11 cellular contexts compared by ENCODE assay signal in the genomic region with DNA sequence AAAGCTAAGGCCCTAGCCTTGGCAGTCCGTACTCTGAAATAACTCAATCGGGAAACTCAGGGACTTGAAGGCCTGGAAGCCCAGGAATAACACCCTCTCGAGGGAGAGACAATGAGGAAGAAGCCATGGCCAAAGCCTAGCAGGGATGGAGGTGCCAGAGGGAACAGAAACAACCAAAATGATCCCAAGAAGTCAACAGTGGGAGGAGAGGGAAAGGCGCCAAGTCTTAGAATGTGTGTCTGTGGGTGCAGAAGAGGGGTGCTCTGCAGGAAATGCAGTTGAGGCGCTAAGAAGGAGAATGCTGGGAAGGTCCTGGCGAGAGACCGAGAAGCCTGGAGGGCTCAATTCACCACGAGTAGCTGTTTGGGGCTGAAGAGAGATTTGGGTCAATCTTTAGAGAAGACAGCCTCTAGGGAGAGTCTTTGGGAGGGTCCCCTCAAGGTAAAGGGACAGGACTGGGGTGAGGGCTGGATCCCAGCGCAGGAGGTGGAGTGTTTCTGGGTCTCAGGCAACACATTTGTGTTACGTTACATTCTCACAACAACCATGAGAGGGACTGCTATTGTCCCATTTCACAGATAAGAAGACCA. TPM values are rescaled to one million over a fixed set of nuclear protein-coding genes. Genes with fewer than 3 reads are reported as not detected.
DNase-seq lines count a peak whose midpoint lies in the region; ATAC-seq, FAIRE-seq and TF ChIP-seq lines count a peak whose summit lies in the region.
"Had no signal": no experiment of that assay in that cellular context is flagged by ENCODE, and none has a peak within 500 bp of the region (broad histone marks: within the 10 kb centered on the region; RNA-seq: fewer than 3 reads in every experiment).

No MANE protein-coding gene starts in this region.

- peaks cover 13% of the 10 kb centered on the region for H3K36me3 ChIP-seq in CD8-positive, alpha-beta T cell (ENCODE audit: insufficient read depth, low read length)
- H3K36me3 ChIP-seq in GM12878 (ENCODE audit: control insufficient read depth in 2 of 2, insufficient read depth in 2 of 2, low read length in 1 of 2) (no peaks in the 10 kb centered on the region), spleen (peaks cover 0 to 36% (median 27%) of the 10 kb centered on the region in 6 donors), prostate gland (no peaks in the 10 kb centered on the region)

- no peak for ATAC-seq in CD8-positive, alpha-beta T cell
- ATAC-seq in GM12878, result no peak

- no peak for FAIRE-seq in GM12878 (lab: Jason Lieb, UNC)
- FAIRE-seq: GM18507 had no signal

- in situ Hi-C loops in GM12878 (cut with MboI), result no loop called here

- no peak overlapping the region for H3K27ac Mint-ChIP-seq in CD8-positive, alpha-beta T cell
- H3K27ac Mint-ChIP-seq in IgD-negative memory B cell (peak overlapping the region in 1 of 3 donors; percentile 68), nephron progenitor cell (no peak overlapping the region)

- BruUV-seq in GM12878 (replicated peaks; lab: Mats Ljungman, UMichigan), result no TSS peak

- TF ChIP-seq RAD21 in GM12878 (IDR thresholded peaks at IDR 0.05; ENCODE audit: insufficient read depth, low read depth, low read length), result no peak

- H3K27me3 Mint-ChIP-seq in CD8-positive, alpha-beta T cell (ENCODE audit: low read depth), result no peaks in the 10 kb centered on the region
- H3K27me3 Mint-ChIP-seq in IgD-negative memory B cell, result peaks cover 2% of the 10 kb centered on the region
- peaks cover 50% of the 10 kb centered on the region for H3K27me3 Mint-ChIP-seq in nephron progenitor cell (ENCODE audit: low read depth, poor library complexity)

- no peak overlapping the region for H2AFZ ChIP-seq in GM12878 (ENCODE audit: control insufficient read depth, low read depth, low read length)

- peaks cover 10% of the 10 kb centered on the region for H3K4me1 Mint-ChIP-seq in CD8-positive, alpha-beta T cell (ENCODE audit: low read depth)
- H3K4me1 Mint-ChIP-seq in IgD-negative memory B cell (peaks cover 0 to 9% (median 5%) of the 10 kb centered on the region in 3 donors), nephron progenitor cell (peaks cover 12% of the 10 kb centered on the region)

- WGBS in GM12878 (ENCODE audit: insufficient coverage, insufficient replicate concordance, low lambda C conversion rate, missing lambda C conversion rate), result 75% methylated on average over 10 of the region's 10 CpGs
- 86 to 92% (median 90%) methylated on average over 10 of the region's 10 CpGs for WGBS in spleen, 5 donors
- 87% methylated on average over 10 of the region's 10 CpGs for WGBS in prostate gland

- H3K9ac ChIP-seq in GM12878 (ENCODE audit: control insufficient read depth, insufficient read depth, low read length), result no peak overlapping the region

- no peak overlapping the region for H3K27ac ChIP-seq in CD8-positive, alpha-beta T cell (ENCODE audit: low read depth, low read length)
- H3K27ac ChIP-seq in GM12878 (ENCODE audit: control insufficient read depth, insufficient read depth), result no peak overlapping the region
- no peak overlapping the region for H3K27ac ChIP-seq in spleen
- H3K27ac ChIP-seq in prostate gland, result no peak overlapping the region

- SMC1A ChIA-PET in GM12878 (lab: Charles Lee; ENCODE audit: uncharacterized antibody, unreplicated experiment), result no interaction called here

- RAD21 ChIA-PET in GM12878 (lab: Charles Lee; ENCODE audit: unreplicated experiment), result no interaction called here

- H3K4me2 ChIP-seq in GM12878 (ENCODE audit: control insufficient read depth, insufficient read depth), result peak overlapping the region; percentile 89

- TF ChIP-seq POLR2A in GM12878 (IDR thresholded peaks at IDR 0.05; ENCODE audit: low read depth, low read length) (no peak), spleen (IDR thresholded peaks at IDR 0.05) (no peak), prostate gland (IDR thresholded peaks at IDR 0.05) (no peak)

- H3K9me3 Mint-ChIP-seq in CD8-positive, alpha-beta T cell, result no peaks in the 10 kb centered on the region
- peaks cover 0 to 2% (median 0%) of the 10 kb centered on the region in 3 donors for H3K9me3 Mint-ChIP-seq in IgD-negative memory B cell
- H3K9me3 Mint-ChIP-seq in nephron progenitor cell, result no peaks in the 10 kb centered on the region

- H3K9me3 ChIP-seq in CD8-positive, alpha-beta T cell (ENCODE audit: low read length), result no peaks in the 10 kb centered on the region
- no peaks in the 10 kb centered on the region for H3K9me3 ChIP-seq in GM12878 (replicated peaks; ENCODE audit: control insufficient read depth, insufficient read depth, low read length)
- H3K9me3 ChIP-seq in spleen, result no peaks in the 10 kb centered on the region
- H3K9me3 ChIP-seq in prostate gland, result no peaks in the 10 kb centered on the region

- TF ChIP-seq EP300 in GM12878 (IDR thresholded peaks at IDR 0.05; ENCODE audit: borderline replicate concordance in 1 of 2, control insufficient read depth in 1 of 2, low read depth in 2 of 2, low read length in 2 of 2), result no peak

- H3K27me3 ChIP-seq in CD8-positive, alpha-beta T cell (ENCODE audit: insufficient read depth, low read length), result no peaks in the 10 kb centered on the region
- H3K27me3 ChIP-seq in GM12878 (replicated peaks in 1 of 2; ENCODE audit: control insufficient read depth in 2 of 2, insufficient read depth in 2 of 2, low read length in 1 of 2) (no peaks in the 10 kb centered on the region), spleen (replicated peaks in 1 of 7) (peaks cover 0 to 18% (median 0%) of the 10 kb centered on the region in 7 donors), prostate gland (replicated peaks; ENCODE audit: insufficient read depth) (no peaks in the 10 kb centered on the region)

- CTCF ChIA-PET in CD8-positive, alpha-beta T cell (lab: Charles Lee), result interaction anchor here (3.6 kb wide), 1 partner anchor 12 kb away, joined by 15 read pairs; no protein-coding TSS in a partner anchor
- CTCF ChIA-PET in GM12878 (lab: Yijun Ruan, JAX), result interaction anchor here (1.2 to 1.5 kb wide), 2 partner anchors 11 to 113 kb away, joined by 3 to 4 read pairs; no protein-coding TSS in a partner anchor

- H3K4me3 ChIP-seq in CD8-positive, alpha-beta T cell (ENCODE audit: low read depth, low read length), result no peak overlapping the region
- H3K4me3 ChIP-seq in GM12878, result no peak overlapping the region
- H3K4me3 ChIP-seq in spleen, result peak overlapping the region in 4 of 8 donors; percentile 53 to 80 (median 59)
- H3K4me3 ChIP-seq in prostate gland, result no peak overlapping the region

- no peaks in the 10 kb centered on the region for H3K79me2 ChIP-seq in GM12878 (ENCODE audit: control insufficient read depth, insufficient read depth, low read length)

- intact Hi-C loops in CD8-positive, alpha-beta T cell (cut with DNase I, micrococcal nuclease), result loop anchor here (1.0 to 5.0 kb wide), 5 partner anchors 14 to 508 kb away; partner anchors contain the start of genes CRY2 (in 2 of the 2), CHRM4 (in 1 of the 2) and SLC35C1 (in 1 of the 2)
- intact Hi-C loops in GM12878 (cut with micrococcal nuclease; ENCODE audit: unreplicated experiment), result no loop called here
- intact Hi-C loops in spleen (cut with DNase I; ENCODE audit: low total_unique reads), result no loop called here
- intact Hi-C loops in prostate gland (cut with DNase I), result no loop called here

- POLR2A ChIA-PET in CD8-positive, alpha-beta T cell (lab: Charles Lee), result no interaction called here
- POLR2A ChIA-PET in GM12878 (lab: Charles Lee), result no interaction called here

- no peak for DNase-seq in CD8-positive, alpha-beta T cell
- DNase-seq in GM12878 (ENCODE audit: low read depth, low spot score), result no peak
- DNase-seq in nephron progenitor cell, result no peak
- DNase-seq in spleen, result no peak
- no peak for DNase-seq in activated CD4-positive, CD25-positive, alpha-beta regulatory T cell (lab: John Stamatoyannopoulos, UW)
- DNase-seq in prostate gland (ENCODE audit: low spot score), result no peak
- no peak for DNase-seq in hypothalamus (lab: John Stamatoyannopoulos, UW)
- DNase-seq: cerebellar nuclear complex had no signal

- peaks cover 3% of the 10 kb centered on the region; the same call in 1 of the 2 replicates for H4K20me1 ChIP-seq in GM12878 (ENCODE audit: control insufficient read depth, insufficient read depth)

- no peak for TF ChIP-seq CTCF in CD8-positive, alpha-beta T cell (IDR thresholded peaks at IDR 0.05)
- TF ChIP-seq CTCF in GM12878 (IDR thresholded peaks at IDR 0.05 in 2 of 3, conservative IDR thresholded peaks at IDR 0.05 in 1 of 3; ENCODE audit: control insufficient read depth in 2 of 3, extremely low read depth in 1 of 3, insufficient read depth in 1 of 3, low read depth in 3 of 3, low read length in 3 of 3), result no peak
- no peak for TF ChIP-seq CTCF in nephron progenitor cell (IDR thresholded peaks at IDR 0.05)
- no peak for TF ChIP-seq CTCF in spleen (IDR thresholded peaks at IDR 0.05 in 8 of 11, conservative IDR thresholded peaks at IDR 0.05 in 3 of 11)
- no peak for TF ChIP-seq CTCF in prostate gland (IDR thresholded peaks at IDR 0.05)

- peaks cover 5% of the 10 kb centered on the region for H3K4me1 ChIP-seq in CD8-positive, alpha-beta T cell (ENCODE audit: insufficient read depth, low read length)
- H3K4me1 ChIP-seq in GM12878 (ENCODE audit: control insufficient read depth, insufficient read depth, low read length), result no peaks in the 10 kb centered on the region
- peaks cover 0 to 15% (median 14%) of the 10 kb centered on the region in 6 donors for H3K4me1 ChIP-seq in spleen
- H3K4me1 ChIP-seq in prostate gland (replicated peaks), result peaks cover 7% of the 10 kb centered on the region

- H3K4me3 Mint-ChIP-seq in CD8-positive, alpha-beta T cell, result peak overlapping the region; percentile 61
- H3K4me3 Mint-ChIP-seq in IgD-negative memory B cell (peak overlapping the region; percentile 71 to 93 (median 85)), nephron progenitor cell (peak overlapping the region; percentile 79)

- H3K36me3 Mint-ChIP-seq in CD8-positive, alpha-beta T cell, result peaks cover 24% of the 10 kb centered on the region
- H3K36me3 Mint-ChIP-seq in IgD-negative memory B cell (peaks cover 8% of the 10 kb centered on the region), nephron progenitor cell (ENCODE audit: low read depth) (peaks cover 10% of the 10 kb centered on the region)

RNA-seq across cellular contexts. Expression of gene MAPK8IP1, which starts 0.8 kb away (rescaled TPM):
- 1 to 10 TPM; 6.5 to 8.4 TPM for total RNA-seq in CD8-positive, alpha-beta T cell
- 0.26 TPM for polyA plus RNA-seq in IgD-negative memory B cell
- total RNA-seq in GM12878 (2013; cell fraction: nucleolus; rRNA removed), result 0.90 and 1.7 TPM in 2 replicates
- 0.16 and 0.17 TPM in 2 replicates for total RNA-seq in GM12878 (2014; rRNA removed)
- 0.09 TPM in 1 of 2 replicates, not detected in the other for total RNA-seq in GM12878 (2014; rRNA removed; fragmentation: Illumina TruSeq; extraction: Trizol)
- total RNA-seq in GM12878 (2021), result 0.44 and 0.48 TPM in 2 replicates
- polyA plus RNA-seq in GM12878 (2011; ENCODE audit: low read depth), result 0.14 TPM
- polyA plus RNA-seq in GM12878 (2011; rRNA removed), result 0.06 and 0.14 TPM in 2 replicates
- 0.18 and 0.40 TPM in 2 replicates for polyA plus RNA-seq in GM12878 (2011; cell fraction: cytosol; rRNA removed)
- 1.3 and 1.5 TPM in 2 replicates for polyA plus RNA-seq in GM12878 (2011; cell fraction: nucleus; rRNA removed)
- polyA plus RNA-seq in GM12878 (2012), result 0.21 and 0.39 TPM in 2 replicates
- 0.04 TPM in 1 of 2 replicates, not detected in the other for polyA plus RNA-seq in GM12878 (2014; fragmentation: Illumina TruSeq; extraction: Trizol)
- not detected for polyA plus RNA-seq in GM12878 (2014; fragmentation: Nextera tagmentation; extraction: Ambion mirVana)
- 0.27 and 0.31 TPM in 2 replicates for polyA plus RNA-seq in GM12878 (2014; rRNA removed)
- polyA plus RNA-seq in GM12878 (2016; fragmentation: Nextera tagmentation; extraction: Ambion mirVana), result under 1 TPM; 0.04 to 0.07 TPM
- polyA minus RNA-seq in GM12878 (2011; rRNA and poly(A)+ RNA removed), result 0.21 TPM in 1 of 2 replicates, not detected in the other
- polyA minus RNA-seq in GM12878 (2011; cell fraction: cytosol; rRNA and poly(A)+ RNA removed), result not detected in 2 replicates
- 0.12 and 0.29 TPM in 2 replicates for polyA minus RNA-seq in GM12878 (2011; cell fraction: nucleus; rRNA and poly(A)+ RNA removed)
- total RNA-seq in spleen, result 1 to 10 TPM; 1.7 to 6.0 (median 3.4) TPM
- 1 to 10 TPM in 2 of 3 donors, under 1 TPM in 1; 0.80 to 2.2 (median 1.3) TPM for polyA plus RNA-seq in spleen
- 10 to 100 TPM; 19.8 to 46.9 TPM for total RNA-seq in prostate gland

RNA-seq across cellular contexts. Expression of gene FREY1, which starts 22.4 kb away (rescaled TPM):
- 1 to 10 TPM; 3.7 to 5.1 TPM for total RNA-seq in CD8-positive, alpha-beta T cell
- polyA plus RNA-seq in IgD-negative memory B cell, result not detected
- total RNA-seq in GM12878 (2013; cell fraction: nucleolus; rRNA removed), result 6.7 and 6.9 TPM in 2 replicates
- total RNA-seq in GM12878 (2014; rRNA removed), result 0.79 and 1.7 TPM in 2 replicates
- 0.55 and 0.72 TPM in 2 replicates for total RNA-seq in GM12878 (2014; rRNA removed; fragmentation: Illumina TruSeq; extraction: Trizol)
- 0.82 and 1.7 TPM in 2 replicates for total RNA-seq in GM12878 (2021)
- not detected for polyA plus RNA-seq in GM12878 (2011; ENCODE audit: low read depth)
- polyA plus RNA-seq in GM12878 (2011; rRNA removed), result 0.16 and 0.19 TPM in 2 replicates
- polyA plus RNA-seq in GM12878 (2011; cell fraction: cytosol; rRNA removed), result 0.20 and 0.30 TPM in 2 replicates
- 3.6 and 6.1 TPM in 2 replicates for polyA plus RNA-seq in GM12878 (2011; cell fraction: nucleus; rRNA removed)
- polyA plus RNA-seq in GM12878 (2012), result 0.17 and 0.31 TPM in 2 replicates
- polyA plus RNA-seq in GM12878 (2014; fragmentation: Illumina TruSeq; extraction: Trizol), result 0.13 TPM in 1 of 2 replicates, not detected in the other
- polyA plus RNA-seq in GM12878 (2014; fragmentation: Nextera tagmentation; extraction: Ambion mirVana), result not detected
- 0.31 TPM in 1 of 2 replicates, not detected in the other for polyA plus RNA-seq in GM12878 (2014; rRNA removed)
- under 1 TPM in 1 of 2 experiments, not detected in 1; 0.39 TPM for polyA plus RNA-seq in GM12878 (2016; fragmentation: Nextera tagmentation; extraction: Ambion mirVana)
- 1.2 and 7.0 TPM in 2 replicates for polyA minus RNA-seq in GM12878 (2011; rRNA and poly(A)+ RNA removed)
- 3.2 TPM in 1 of 2 replicates, not detected in the other for polyA minus RNA-seq in GM12878 (2011; cell fraction: cytosol; rRNA and poly(A)+ RNA removed)
- polyA minus RNA-seq in GM12878 (2011; cell fraction: nucleus; rRNA and poly(A)+ RNA removed), result 12.6 and 20.4 TPM in 2 replicates
- total RNA-seq in spleen, result 1 to 10 TPM in 4 of 7 donors, under 1 TPM in 1, not detected in 2; 0.57 to 2.0 (median 1.2) TPM
- under 1 TPM; 0.13 to 0.32 (median 0.27) TPM for polyA plus RNA-seq in spleen
- 1 to 10 TPM in 1 of 2 donors, under 1 TPM in 1; 0.59 to 2.8 TPM for total RNA-seq in prostate gland

RNA-seq across cellular contexts. Expression of gene PEX16, which starts 33.0 kb away (rescaled TPM):
- total RNA-seq in CD8-positive, alpha-beta T cell, result 10 to 100 TPM; 51.5 to 55.6 TPM
- polyA plus RNA-seq in IgD-negative memory B cell (73.5 TPM), GM12878 (2011; rRNA removed) (12.4 and 19.6 TPM in 2 replicates), GM12878 (2014; fragmentation: Illumina TruSeq; extraction: Trizol) (0.46 and 6.4 TPM in 2 replicates), GM12878 (2014; fragmentation: Nextera tagmentation; extraction: Ambion mirVana) (1 to 10 TPM; 1.4 to 5.6 TPM), GM12878 (2014; rRNA removed) (49.8 and 62.6 TPM in 2 replicates), GM12878 (2016; fragmentation: Nextera tagmentation; extraction: Ambion mirVana) (10 to 100 TPM; 35.5 to 39.2 TPM), spleen (10 to 100 TPM; 41.6 to 50.1 (median 46.1) TPM)
- 25.7 and 30.4 TPM in 2 replicates for total RNA-seq in GM12878 (2013; cell fraction: nucleolus; rRNA removed)
- total RNA-seq in GM12878 (2014; rRNA removed) (40.2 and 53.5 TPM in 2 replicates), GM12878 (2014; rRNA removed; fragmentation: Illumina TruSeq; extraction: Trizol) (17.1 and 18.5 TPM in 2 replicates), GM12878 (2021) (41.5 and 42.2 TPM in 2 replicates), spleen (10 to 100 TPM; 29.2 to 36.7 (median 33.7) TPM), prostate gland (10 to 100 TPM; 31.8 to 35.4 TPM)
- polyA plus RNA-seq in GM12878 (2011; ENCODE audit: low read depth), result 5.9 TPM
- 30.9 and 46.0 TPM in 2 replicates for polyA plus RNA-seq in GM12878 (2011; cell fraction: cytosol; rRNA removed)
- 67.9 and 73.5 TPM in 2 replicates for polyA plus RNA-seq in GM12878 (2011; cell fraction: nucleus; rRNA removed)
- polyA plus RNA-seq in GM12878 (2012), result 23.4 and 25.2 TPM in 2 replicates
- polyA minus RNA-seq in GM12878 (2011; rRNA and poly(A)+ RNA removed), result 14.2 and 30.8 TPM in 2 replicates
- 18.1 and 23.3 TPM in 2 replicates for polyA minus RNA-seq in GM12878 (2011; cell fraction: cytosol; rRNA and poly(A)+ RNA removed)
- polyA minus RNA-seq in GM12878 (2011; cell fraction: nucleus; rRNA and poly(A)+ RNA removed), result 30.0 and 40.0 TPM in 2 replicates

RNA-seq across cellular contexts. Expression of gene CRY2, which starts 37.4 kb away (rescaled TPM):
- 100 to 1,000 TPM; 172 to 177 TPM for total RNA-seq in CD8-positive, alpha-beta T cell
- polyA plus RNA-seq in IgD-negative memory B cell (39.3 TPM), GM12878 (2011; rRNA removed) (6.6 and 11.4 TPM in 2 replicates), GM12878 (2014; fragmentation: Illumina TruSeq; extraction: Trizol) (6.0 and 7.1 TPM in 2 replicates), GM12878 (2014; fragmentation: Nextera tagmentation; extraction: Ambion mirVana) (1 to 10 TPM; 1.2 to 1.4 TPM), GM12878 (2014; rRNA removed) (8.5 and 8.8 TPM in 2 replicates), GM12878 (2016; fragmentation: Nextera tagmentation; extraction: Ambion mirVana) (1 to 10 TPM; 7.6 to 8.7 TPM), spleen (10 to 100 TPM in 1 of 3 donors, 1 to 10 TPM in 2; 5.6 to 10.9 (median 5.6) TPM)
- total RNA-seq in GM12878 (2013; cell fraction: nucleolus; rRNA removed), result 60.8 and 75.2 TPM in 2 replicates
- total RNA-seq in GM12878 (2014; rRNA removed) (8.7 and 9.1 TPM in 2 replicates), GM12878 (2014; rRNA removed; fragmentation: Illumina TruSeq; extraction: Trizol) (5.6 and 6.6 TPM in 2 replicates), GM12878 (2021) (13.9 and 14.7 TPM in 2 replicates), spleen (10 to 100 TPM; 27.1 to 39.2 (median 33.1) TPM), prostate gland (10 to 100 TPM; 45.4 to 70.8 TPM)
- 4.5 TPM for polyA plus RNA-seq in GM12878 (2011; ENCODE audit: low read depth)
- 10.7 and 10.8 TPM in 2 replicates for polyA plus RNA-seq in GM12878 (2011; cell fraction: cytosol; rRNA removed)
- polyA plus RNA-seq in GM12878 (2011; cell fraction: nucleus; rRNA removed), result 38.9 and 40.6 TPM in 2 replicates
- polyA plus RNA-seq in GM12878 (2012), result 7.6 and 8.4 TPM in 2 replicates
- polyA minus RNA-seq in GM12878 (2011; rRNA and poly(A)+ RNA removed), result 23.0 and 25.4 TPM in 2 replicates
- 5.7 and 6.7 TPM in 2 replicates for polyA minus RNA-seq in GM12878 (2011; cell fraction: cytosol; rRNA and poly(A)+ RNA removed)
- polyA minus RNA-seq in GM12878 (2011; cell fraction: nucleus; rRNA and poly(A)+ RNA removed), result 15.0 and 22.9 TPM in 2 replicates

RNA-seq across cellular contexts. Expression of gene LARGE2, which starts 37.8 kb away (rescaled TPM):
- total RNA-seq in CD8-positive, alpha-beta T cell, result 1 to 10 TPM; 3.0 to 4.2 TPM
- polyA plus RNA-seq in IgD-negative memory B cell (61.7 TPM), GM12878 (2011; rRNA removed) (0.03 TPM in 1 of 2 replicates, not detected in the other), GM12878 (2014; fragmentation: Illumina TruSeq; extraction: Trizol) (0.15 TPM in 1 of 2 replicates, not detected in the other), GM12878 (2014; fragmentation: Nextera tagmentation; extraction: Ambion mirVana) (not detected), GM12878 (2014; rRNA removed) (0.16 and 0.23 TPM in 2 replicates), GM12878 (2016; fragmentation: Nextera tagmentation; extraction: Ambion mirVana) (not detected), spleen (10 to 100 TPM in 2 of 3 donors, 1 to 10 TPM in 1; 4.7 to 18.8 (median 16.4) TPM)
- total RNA-seq in GM12878 (2013; cell fraction: nucleolus; rRNA removed), result 0.20 and 0.25 TPM in 2 replicates
- total RNA-seq in GM12878 (2014; rRNA removed) (not detected in 2 replicates), GM12878 (2014; rRNA removed; fragmentation: Illumina TruSeq; extraction: Trizol) (not detected in 2 replicates), GM12878 (2021) (0.32 and 0.41 TPM in 2 replicates), spleen (1 to 10 TPM; 2.5 to 8.4 (median 6.1) TPM), prostate gland (10 to 100 TPM; 20.2 to 33.6 TPM)
- polyA plus RNA-seq in GM12878 (2011; ENCODE audit: low read depth), result not detected
- 0.03 and 0.04 TPM in 2 replicates for polyA plus RNA-seq in GM12878 (2011; cell fraction: cytosol; rRNA removed)
- polyA plus RNA-seq in GM12878 (2011; cell fraction: nucleus; rRNA removed), result 0.09 and 0.29 TPM in 2 replicates
- 0.15 and 0.37 TPM in 2 replicates for polyA plus RNA-seq in GM12878 (2012)
- polyA minus RNA-seq in GM12878 (2011; rRNA and poly(A)+ RNA removed), result 0.15 TPM in 1 of 2 replicates, not detected in the other
- polyA minus RNA-seq in GM12878 (2011; cell fraction: cytosol; rRNA and poly(A)+ RNA removed), result not detected in 2 replicates
- not detected in 2 replicates for polyA minus RNA-seq in GM12878 (2011; cell fraction: nucleus; rRNA and poly(A)+ RNA removed)
- total RNA-seq: fibroblast of villous mesenchyme had no signal

Comparison
In these comparisons a context has a peak if more than half of its experiments do, and no peak if none do; other contexts are left out.
1. intact Hi-C loops: an anchor here in CD8-positive, alpha-beta T cell (1.0 to 5.0 kb wide); none called in GM12878, spleen and prostate gland.